Comparison of ENCODE assay signal across 9 cellular contexts in genomic region chr17:47064684-47065083, GRCh38.
"Had no signal": no experiment of that assay in that cellular context is flagged by ENCODE, and none has a peak within 500 bp of the region (broad histone marks: within the 10 kb centered on the region; RNA-seq: fewer than 3 reads in every experiment).

No MANE protein-coding gene starts in this region.

- ATAC-seq: HCT116, HepG2 had no signal

- FAIRE-seq: HepG2 had no signal

- H2AFZ ChIP-seq: GM23248 had no signal

- H3K9me3 ChIP-seq: HAP-1 had no signal

- H3K4me3 ChIP-seq: GM23248, HAP-1 had no signal

- H3K9ac ChIP-seq: GM23248 had no signal

- H3K27ac Mint-ChIP-seq: HFFc6 had no signal

- H3K27ac ChIP-seq: GM23248, HL-60 had no signal

- H3K27me3 Mint-ChIP-seq: IgD-negative memory B cell had no signal

- H3K36me3 ChIP-seq: HAP-1 had no signal

- DNase-seq: GM23248, GOT3, H7, HFFc6 had no signal

- H3K4me3 Mint-ChIP-seq: HFFc6 had no signal
